Comparison of ENCODE assay signal across 8 cellular contexts in genomic region chrX:49308604-49309269, GRCh38. TPM values are rescaled to one million over a fixed set of nuclear protein-coding genes. Genes with fewer than 3 reads are reported as not detected.
DNase-seq lines count a peak whose midpoint lies in the region; TF ChIP-seq lines count a peak whose summit lies in the region.

No MANE protein-coding gene starts in this region.

- peak overlapping the region; percentile 95 for H3K27ac Mint-ChIP-seq in activated naive CD4-positive, alpha-beta T cell treated with anti-CD3 and anti-CD28 coated beads, Interleukin-2, amount 10 ng/mL, durations not matched to agents 7 days and 5 days
- H3K27ac Mint-ChIP-seq in immature natural killer cell, result peak overlapping the region; percentile 85 to 94 (median 90)

- H3K27me3 ChIP-seq in Loucy (ENCODE audit: insufficient read depth, low read length, poor library complexity, severe bottlenecking) (no peaks in the 10 kb centered on the region), subcutaneous abdominal adipose tissue (ENCODE audit: control insufficient read depth in 5 of 5, insufficient read depth in 4 of 5, low read length in 5 of 5) (peaks cover under 1 to 11% (median 4%) of the 10 kb centered on the region in 5 donors)

- TF ChIP-seq CTCF in Loucy (conservative IDR thresholded peaks at IDR 0.05; ENCODE audit: low read length), result no peak
- TF ChIP-seq CTCF in GM10266 (IDR thresholded peaks at IDR 0.05; ENCODE audit: control insufficient read depth, insufficient read depth, low read depth, missing control alignments), result no peak

- peak overlapping the region; percentile 64 for H3K4me3 Mint-ChIP-seq in activated naive CD4-positive, alpha-beta T cell treated with anti-CD3 and anti-CD28 coated beads, Interleukin-2, amount 10 ng/mL, durations not matched to agents 7 days and 5 days
- H3K4me3 Mint-ChIP-seq in immature natural killer cell, result peak overlapping the region; percentile 78 to 92 (median 86)

- H3K9ac ChIP-seq in Loucy (ENCODE audit: low read depth, low read length, poor library complexity, severe bottlenecking), result no peak overlapping the region
- H3K9ac ChIP-seq in subcutaneous abdominal adipose tissue (ENCODE audit: low read length in 5 of 5), result peak overlapping the region in 4 of 5 donors; percentile 44 to 56 (median 52)

- H3K27ac ChIP-seq in subcutaneous abdominal adipose tissue (ENCODE audit: low read depth, low read length), result no peak overlapping the region

- H3K27me3 Mint-ChIP-seq in activated naive CD4-positive, alpha-beta T cell treated with anti-CD3 and anti-CD28 coated beads, Interleukin-2, amount 10 ng/mL, durations not matched to agents 7 days and 5 days, result peaks cover 7% of the 10 kb centered on the region
- H3K27me3 Mint-ChIP-seq in immature natural killer cell (ENCODE audit: low read depth in 3 of 3), result peaks cover 5 to 25% (median 12%) of the 10 kb centered on the region in 3 donors

- H3F3A ChIP-seq in Loucy (ENCODE audit: low read depth), result no peaks in the 10 kb centered on the region

- CTCF ChIA-PET in activated naive CD4-positive, alpha-beta T cell treated with anti-CD3 and anti-CD28 coated beads, Interleukin-2, amount 10 ng/mL, durations not matched to agents 7 days and 5 days (lab: Charles Lee), result interaction anchor here (1.4 to 2.5 kb wide), 2 partner anchors 17 to 116 kb away, joined by 4 to 6 read pairs; no protein-coding TSS in a partner anchor

- H3K9me3 Mint-ChIP-seq in activated naive CD4-positive, alpha-beta T cell treated with anti-CD3 and anti-CD28 coated beads, Interleukin-2, amount 10 ng/mL, durations not matched to agents 7 days and 5 days, result no peaks in the 10 kb centered on the region
- H3K9me3 Mint-ChIP-seq in immature natural killer cell, result no peaks in the 10 kb centered on the region

- DNase-seq in activated naive CD4-positive, alpha-beta T cell treated with anti-CD3 and anti-CD28 coated beads, Interleukin-2, amount 10 ng/mL, durations not matched to agents 7 days and 5 days, result peak; percentile 59
- DNase-seq in immature natural killer cell (peak; percentile 39 to 45 (median 40)), DMS153 treated with DMSO at 0.1 percent for 48 hours (lab: John Stamatoyannopoulos, UW; ENCODE audit: unreplicated experiment) (no peak), retina (no peak), GM10266 (ENCODE audit: extremely low spot score) (no peak), NCI-H524 (lab: John Stamatoyannopoulos, UW) (no peak)

- H3K4me1 Mint-ChIP-seq in activated naive CD4-positive, alpha-beta T cell treated with anti-CD3 and anti-CD28 coated beads, Interleukin-2, amount 10 ng/mL, durations not matched to agents 7 days and 5 days, result peaks cover 27% of the 10 kb centered on the region
- peaks cover 29 to 30% of the 10 kb centered on the region in 2 donors for H3K4me1 Mint-ChIP-seq in immature natural killer cell

- peak overlapping the region; percentile 44 for H3K4me2 ChIP-seq in Loucy (ENCODE audit: low read depth, low read length, poor library complexity, severe bottlenecking)

- no peaks in the 10 kb centered on the region for H3K4me1 ChIP-seq in Loucy (ENCODE audit: insufficient read depth, low read length, poor library complexity, severe bottlenecking)
- H3K4me1 ChIP-seq in subcutaneous abdominal adipose tissue (ENCODE audit: control insufficient read depth in 5 of 5, insufficient read depth in 5 of 5, low read length in 5 of 5), result peaks cover 0 to 21% (median 14%) of the 10 kb centered on the region in 5 donors

- no peaks in the 10 kb centered on the region for H3K79me2 ChIP-seq in Loucy (ENCODE audit: insufficient read depth, low read length)

- H3K36me3 Mint-ChIP-seq in activated naive CD4-positive, alpha-beta T cell treated with anti-CD3 and anti-CD28 coated beads, Interleukin-2, amount 10 ng/mL, durations not matched to agents 7 days and 5 days, result no peaks in the 10 kb centered on the region
- H3K36me3 Mint-ChIP-seq in immature natural killer cell, result no peaks in the 10 kb centered on the region

- H2AFZ ChIP-seq in Loucy (ENCODE audit: low read length), result peak overlapping the region; percentile 81

- no peak overlapping the region for H3K4me3 ChIP-seq in Loucy (ENCODE audit: low read length, poor library complexity, severe bottlenecking)
- peak overlapping the region; percentile 60 to 79 (median 64) for H3K4me3 ChIP-seq in subcutaneous abdominal adipose tissue (ENCODE audit: low read depth in 1 of 5, low read length in 5 of 5)

- H3K36me3 ChIP-seq in Loucy (ENCODE audit: insufficient read depth, low read length) (no peaks in the 10 kb centered on the region), subcutaneous abdominal adipose tissue (ENCODE audit: control insufficient read depth in 5 of 5, insufficient read depth in 5 of 5, low read length in 5 of 5) (no peaks in the 10 kb centered on the region)

- H4K20me1 ChIP-seq in Loucy (ENCODE audit: insufficient read depth, low read length, poor library complexity, severe bottlenecking), result no peaks in the 10 kb centered on the region

- H3K9me3 ChIP-seq in Loucy (ENCODE audit: insufficient read depth, low read depth, low read length), result no peaks in the 10 kb centered on the region
- no peaks in the 10 kb centered on the region for H3K9me3 ChIP-seq in subcutaneous abdominal adipose tissue (ENCODE audit: control insufficient read depth in 5 of 5, low read length in 5 of 5)

- H3K9me2 ChIP-seq in Loucy (replicated peaks; ENCODE audit: low read depth, low read length), result no peaks in the 10 kb centered on the region

RNA-seq across cellular contexts. Expression of gene GAGE10, which starts 5.3 kb away (rescaled TPM):
- polyA plus RNA-seq in immature natural killer cell, result not detected

RNA-seq across cellular contexts. Expression of gene GAGE12J, which starts 13.1 kb away (rescaled TPM):
- polyA plus RNA-seq in immature natural killer cell, result not detected

RNA-seq across cellular contexts. Expression of gene GAGE13, which starts 22.6 kb away (rescaled TPM):
- polyA plus RNA-seq in immature natural killer cell, result not detected

RNA-seq across cellular contexts. Expression of gene PPP1R3F, which starts 39.1 kb away (rescaled TPM):
- polyA plus RNA-seq in immature natural killer cell, result 1 to 10 TPM; 1.9 to 3.4 (median 2.1) TPM

RNA-seq across cellular contexts. Expression of gene FOXP3, which starts 44.2 kb away (rescaled TPM):
- polyA plus RNA-seq in immature natural killer cell, result under 1 TPM in 2 of 3 donors, not detected in 1; 0.08 to 0.13 TPM

Comparison
In these comparisons a context has a peak if more than half of its experiments do, and no peak if none do; other contexts are left out.
1. DNase-seq: peak in activated naive CD4-positive, alpha-beta T cell treated with anti-CD3 and anti-CD28 coated beads, Interleukin-2, amount 10 ng/mL, durations not matched to agents 7 days and 5 days (single experiment) and immature natural killer cell (3 of 3); none in DMS153 treated with DMSO at 0.1 percent for 48 hours (single experiment), retina (single experiment), GM10266 (single experiment) and NCI-H524 (0 of 2).